Comparison of ENCODE assay signal across 1 cellular context in the genomic region with DNA sequence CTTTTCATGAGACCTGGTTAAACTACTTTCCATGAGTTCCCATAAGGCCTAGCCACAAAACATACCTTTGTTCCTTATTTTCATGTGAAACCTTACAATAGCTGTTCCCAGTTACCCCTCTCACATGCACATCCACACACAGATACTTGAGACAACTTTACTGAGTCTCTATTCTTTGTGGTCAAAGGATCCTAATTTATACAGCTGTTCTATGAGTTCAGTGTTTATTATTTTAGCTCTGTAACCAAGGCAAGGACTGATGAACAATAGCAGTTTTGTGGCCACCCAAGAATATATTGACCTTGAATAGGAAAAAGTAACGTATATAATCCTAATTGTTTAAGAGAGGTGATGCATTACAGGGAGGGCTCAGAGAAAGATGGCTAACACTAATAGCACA.
TF ChIP-seq lines count a peak whose summit lies in the region.

No MANE protein-coding gene starts in this region.

TF ChIP-seq in IMR-90, 13 proteins besides CTCF, POLR2A, EP300 and RAD21:
- TF ChIP-seq BHLHE40 (IDR thresholded peaks at IDR 0.05; ENCODE audit: low read depth, low read length) (no peak), MAZ (IDR thresholded peaks at IDR 0.05; ENCODE audit: borderline replicate concordance, low read depth, low read length) (no peak), MXI1 (IDR thresholded peaks at IDR 0.05; ENCODE audit: borderline replicate concordance, low read depth, low read length) (no peak), MAFK (IDR thresholded peaks at IDR 0.05; ENCODE audit: low read depth, low read length) (no peak), CEBPB (IDR thresholded peaks at IDR 0.05; ENCODE audit: low read depth, low read length) (no peak), RFX5 (IDR thresholded peaks at IDR 0.05; ENCODE audit: low read depth, low read length) (no peak), RCOR1 (IDR thresholded peaks at IDR 0.05; ENCODE audit: insufficient replicate concordance, low read length) (no peak), SMC3 (IDR thresholded peaks at IDR 0.05; ENCODE audit: low read depth, low read length) (no peak)
- TF ChIP-seq, protein P1, sequence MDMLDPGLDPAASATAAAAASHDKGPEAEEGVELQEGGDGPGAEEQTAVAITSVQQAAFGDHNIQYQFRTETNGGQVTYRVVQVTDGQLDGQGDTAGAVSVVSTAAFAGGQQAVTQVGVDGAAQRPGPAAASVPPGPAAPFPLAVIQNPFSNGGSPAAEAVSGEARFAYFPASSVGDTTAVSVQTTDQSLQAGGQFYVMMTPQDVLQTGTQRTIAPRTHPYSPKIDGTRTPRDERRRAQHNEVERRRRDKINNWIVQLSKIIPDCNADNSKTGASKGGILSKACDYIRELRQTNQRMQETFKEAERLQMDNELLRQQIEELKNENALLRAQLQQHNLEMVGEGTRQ (IDR thresholded peaks at IDR 0.05; ENCODE audit: low read depth, low read length): no peak
